Comparison of ENCODE assay signal across 8 cellular contexts in the genomic region with DNA sequence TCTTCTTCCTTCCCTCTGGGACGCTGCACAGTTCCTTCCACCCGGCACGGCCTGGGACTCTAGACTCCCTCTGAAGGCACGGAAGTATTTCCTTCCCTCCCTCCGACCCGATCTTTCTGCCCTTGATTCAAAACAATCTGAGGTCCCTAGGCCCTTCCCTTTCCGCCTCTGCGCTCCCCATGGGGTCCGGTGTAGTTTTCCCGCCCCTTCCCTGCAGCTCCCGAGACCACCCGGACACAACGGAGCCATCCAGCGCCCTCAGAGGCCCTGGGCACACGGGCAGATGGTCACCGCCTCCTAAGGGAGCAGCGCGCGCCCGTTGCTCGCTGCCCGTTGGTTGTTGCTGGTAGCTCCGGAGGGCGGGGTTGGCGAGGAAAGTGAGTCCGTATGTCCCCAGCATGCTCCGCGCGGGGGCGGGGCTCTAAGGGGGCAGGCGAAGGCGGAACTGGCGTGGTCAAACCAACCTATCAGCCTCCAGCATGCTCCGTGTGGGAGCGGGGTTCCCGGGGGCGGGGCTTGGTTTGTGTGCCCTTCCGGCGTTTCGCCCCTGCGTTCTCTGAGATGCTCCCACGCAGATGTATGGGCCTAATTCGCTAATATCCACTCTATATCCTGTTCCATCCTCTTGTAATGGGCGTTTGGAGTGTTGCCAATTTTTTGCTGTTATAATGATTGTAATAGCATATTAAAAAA. TPM values are rescaled to one million over a fixed set of nuclear protein-coding genes. Genes with fewer than 3 reads are reported as not detected.
A peak's percentile ranks its signal among the peaks of the same experiment; 100 is the strongest.
DNase-seq lines count a peak whose midpoint lies in the region; ATAC-seq and TF ChIP-seq lines count a peak whose summit lies in the region.

No MANE protein-coding gene starts in this region.

- peak; percentile 100 for DNase-seq in GM23338 (ENCODE audit: low spot score)
- peak; percentile 96 to 97 for DNase-seq in Kasumi-1 (lab: John Stamatoyannopoulos, UW)
- DNase-seq in RKO (ENCODE audit: low spot score) = peak; percentile 99
- DNase-seq in fibroblast of lung (ENCODE audit: low read depth in 2 of 2) = peak; percentile 98 to 99
- DNase-seq in naive B cell = peak; percentile 99
- peak; percentile 96 to 99 for DNase-seq in stimulated activated effector memory CD8-positive, alpha-beta T cell treated with anti-CD3 and anti-CD28 coated beads, Interleukin-12 subunit alpha, Interleukin-12 subunit beta, amount 100 ng/mL, for 72 hours (ENCODE audit: low spot score in 2 of 2)

- H3K4me1 ChIP-seq in DOHH2 (ENCODE audit: control insufficient read depth, low read length) = peaks cover 46% of the 10 kb centered on the region
- peaks cover 16% of the 10 kb centered on the region for H3K4me1 ChIP-seq in GM23338 (ENCODE audit: insufficient read depth)
- peaks cover 3% of the 10 kb centered on the region for H3K4me1 ChIP-seq in fibroblast of lung (ENCODE audit: control insufficient read depth, extremely low read depth, insufficient read depth, low read length)

- H3K9me2 ChIP-seq in DOHH2 (replicated peaks; ENCODE audit: control insufficient read depth, low read length) = no peaks in the 10 kb centered on the region
- H3K9me2 ChIP-seq in GM23338 (ENCODE audit: insufficient read depth) = peaks cover 4% of the 10 kb centered on the region; the same call in 1 of the 2 replicates

- peaks cover 8% of the 10 kb centered on the region for H3K27me3 Mint-ChIP-seq in GM23338 (ENCODE audit: insufficient read depth, low read depth, poor library complexity)
- no peaks in the 10 kb centered on the region for H3K27me3 Mint-ChIP-seq in activated T-helper 17 cell treated with anti-CD3 and anti-CD28 coated beads, Interleukin-2, amount 50 U/mL, for 72 hours
- H3K27me3 Mint-ChIP-seq in naive B cell = no peaks in the 10 kb centered on the region

- H3K36me3 Mint-ChIP-seq in GM23338 (ENCODE audit: low read depth) (peaks cover 7% of the 10 kb centered on the region; the same call in 2 of the 3 replicates), naive B cell (no peaks in the 10 kb centered on the region)
- no peaks in the 10 kb centered on the region for H3K36me3 Mint-ChIP-seq in activated T-helper 17 cell treated with anti-CD3 and anti-CD28 coated beads, Interleukin-2, amount 50 U/mL, for 72 hours (ENCODE audit: low read depth)
- H3K36me3 Mint-ChIP-seq in stimulated activated effector memory CD8-positive, alpha-beta T cell treated with anti-CD3 and anti-CD28 coated beads, Interleukin-12 subunit alpha, Interleukin-12 subunit beta, amount 100 ng/mL, for 72 hours = no peaks in the 10 kb centered on the region

- ATAC-seq in GM23338 (peak; percentile 98), naive B cell (ENCODE audit: low read depth in 2 of 2) (peak; percentile 99)
- peak; percentile 100 for ATAC-seq in activated T-helper 17 cell treated with anti-CD3 and anti-CD28 coated beads, Interleukin-2, amount 50 U/mL, for 72 hours (replicated peaks)
- ATAC-seq in stimulated activated effector memory CD8-positive, alpha-beta T cell treated with anti-CD3 and anti-CD28 coated beads, Interleukin-12 subunit alpha, Interleukin-12 subunit beta, amount 100 ng/mL, for 72 hours = peak; percentile 99

- H3F3A ChIP-seq in DOHH2 (ENCODE audit: control insufficient read depth, insufficient read depth) = peaks cover 7% of the 10 kb centered on the region
- peaks cover 10% of the 10 kb centered on the region; the same call in 1 of the 2 replicates for H3F3A ChIP-seq in GM23338 (replicated peaks; ENCODE audit: low read depth)

- H3K27ac Mint-ChIP-seq in GM23338 (peak overlapping the region; percentile 95), naive B cell (peak overlapping the region; percentile 94 to 99 (median 97))
- peak overlapping the region; percentile 99 for H3K27ac Mint-ChIP-seq in activated T-helper 17 cell treated with anti-CD3 and anti-CD28 coated beads, Interleukin-2, amount 50 U/mL, for 72 hours
- peak overlapping the region; percentile 97 for H3K27ac Mint-ChIP-seq in stimulated activated effector memory CD8-positive, alpha-beta T cell treated with anti-CD3 and anti-CD28 coated beads, Interleukin-12 subunit alpha, Interleukin-12 subunit beta, amount 100 ng/mL, for 72 hours

- H3K36me3 ChIP-seq in DOHH2 (ENCODE audit: control insufficient read depth, low read length) (no peaks in the 10 kb centered on the region), GM23338 (ENCODE audit: insufficient read depth) (no peaks in the 10 kb centered on the region; the same call in 1 of the 2 replicates), fibroblast of lung (ENCODE audit: control insufficient read depth, insufficient read depth, low read length) (no peaks in the 10 kb centered on the region)

- no peaks in the 10 kb centered on the region for H3K27me3 ChIP-seq in DOHH2 (ENCODE audit: control insufficient read depth, low read length)
- no peaks in the 10 kb centered on the region for H3K27me3 ChIP-seq in GM23338 (ENCODE audit: insufficient read depth)
- H3K27me3 ChIP-seq in fibroblast of lung (ENCODE audit: control insufficient read depth, insufficient read depth, low read length) = no peaks in the 10 kb centered on the region

- peak overlapping the region; percentile 100 for H3K4me2 ChIP-seq in DOHH2 (ENCODE audit: low read length)
- peak overlapping the region; percentile 77 for H3K4me2 ChIP-seq in GM23338
- H3K4me2 ChIP-seq in fibroblast of lung (ENCODE audit: extremely low read depth, insufficient read depth, low read length) = peak overlapping the region; percentile 79

- H3K27ac ChIP-seq in DOHH2 (ENCODE audit: low read depth, low read length) (peak overlapping the region; percentile 81), GM23338 (ENCODE audit: low read depth) (peak overlapping the region; percentile 92), fibroblast of lung (ENCODE audit: insufficient read depth, low read length) (peak overlapping the region; percentile 81)

- peaks cover 18% of the 10 kb centered on the region; the same call in 2 of the 3 replicates for H3K4me1 Mint-ChIP-seq in GM23338
- peaks cover 10% of the 10 kb centered on the region for H3K4me1 Mint-ChIP-seq in activated T-helper 17 cell treated with anti-CD3 and anti-CD28 coated beads, Interleukin-2, amount 50 U/mL, for 72 hours
- peaks cover 24 to 36% (median 33%) of the 10 kb centered on the region in 3 donors for H3K4me1 Mint-ChIP-seq in naive B cell
- peaks cover 12% of the 10 kb centered on the region for H3K4me1 Mint-ChIP-seq in stimulated activated effector memory CD8-positive, alpha-beta T cell treated with anti-CD3 and anti-CD28 coated beads, Interleukin-12 subunit alpha, Interleukin-12 subunit beta, amount 100 ng/mL, for 72 hours

- H3K79me2 ChIP-seq in DOHH2 (ENCODE audit: control insufficient read depth, low read length) (peaks cover 13% of the 10 kb centered on the region), GM23338 (replicated peaks; ENCODE audit: insufficient read depth) (no peaks in the 10 kb centered on the region), fibroblast of lung (ENCODE audit: control insufficient read depth, insufficient read depth, low read length) (no peaks in the 10 kb centered on the region)

- H3K9ac ChIP-seq in fibroblast of lung (ENCODE audit: insufficient read depth, low read length) = peak overlapping the region; percentile 77

- H2AFZ ChIP-seq in GM23338 = 0 out of 2 replicates have a peak overlapping the region, but pooled peaks have one; percentile 7
- peak overlapping the region; percentile 52 for H2AFZ ChIP-seq in fibroblast of lung (ENCODE audit: low read length)

- H3K9me3 Mint-ChIP-seq in GM23338 = peaks cover 23% of the 10 kb centered on the region
- no peaks in the 10 kb centered on the region for H3K9me3 Mint-ChIP-seq in activated T-helper 17 cell treated with anti-CD3 and anti-CD28 coated beads, Interleukin-2, amount 50 U/mL, for 72 hours
- no peaks in the 10 kb centered on the region for H3K9me3 Mint-ChIP-seq in naive B cell
- H3K9me3 Mint-ChIP-seq in stimulated activated effector memory CD8-positive, alpha-beta T cell treated with anti-CD3 and anti-CD28 coated beads, Interleukin-12 subunit alpha, Interleukin-12 subunit beta, amount 100 ng/mL, for 72 hours = no peaks in the 10 kb centered on the region

- H3K4me3 Mint-ChIP-seq in GM23338 (peak overlapping the region; percentile 79), naive B cell (peak overlapping the region; percentile 86 to 100 (median 98))
- peak overlapping the region; percentile 99 for H3K4me3 Mint-ChIP-seq in activated T-helper 17 cell treated with anti-CD3 and anti-CD28 coated beads, Interleukin-2, amount 50 U/mL, for 72 hours
- H3K4me3 Mint-ChIP-seq in stimulated activated effector memory CD8-positive, alpha-beta T cell treated with anti-CD3 and anti-CD28 coated beads, Interleukin-12 subunit alpha, Interleukin-12 subunit beta, amount 100 ng/mL, for 72 hours = peak overlapping the region; percentile 96

- H4K20me1 ChIP-seq in DOHH2 (ENCODE audit: control insufficient read depth, insufficient read depth, low read depth, low read length) (no peaks in the 10 kb centered on the region), GM23338 (replicated peaks; ENCODE audit: insufficient read depth) (no peaks in the 10 kb centered on the region), fibroblast of lung (ENCODE audit: control insufficient read depth, extremely low read depth, insufficient read depth, low read length) (no peaks in the 10 kb centered on the region)

- H3K9me3 ChIP-seq in DOHH2 (ENCODE audit: control insufficient read depth, insufficient read depth, low read length) (no peaks in the 10 kb centered on the region), fibroblast of lung (ENCODE audit: control insufficient read depth, insufficient read depth, low read depth, low read length) (no peaks in the 10 kb centered on the region)

- TF ChIP-seq CTCF in DOHH2 (IDR thresholded peaks at IDR 0.05; ENCODE audit: low read depth, low read length, poor library complexity, severe bottlenecking) (no peak), GM23338 (conservative IDR thresholded peaks at IDR 0.05; ENCODE audit: low read depth in 2 of 2) (no peak), fibroblast of lung (conservative IDR thresholded peaks at IDR 0.05 in 1 of 2, IDR thresholded peaks at IDR 0.05 in 1 of 2; ENCODE audit: low read depth in 1 of 2, low read length in 2 of 2) (no peak)

- H3K4me3 ChIP-seq in DOHH2 (ENCODE audit: low read length) (peak overlapping the region; percentile 92), GM23338 (peak overlapping the region; percentile 53), fibroblast of lung (replicated peaks in 1 of 4; ENCODE audit: control extremely low read depth in 1 of 4, insufficient read depth in 1 of 4, low read depth in 3 of 4, low read length in 4 of 4) (peak overlapping the region; percentile 40 to 83 (median 54))

RNA-seq across cellular contexts. Expression of a gene that starts 19.6 kb away (rescaled TPM):
- 800 and 881 TPM in 2 replicates for total RNA-seq in GM23338 (2014; rRNA removed; shearing (Covaris generic))
- polyA plus RNA-seq in GM23338 (2016; fragmentation: Nextera tagmentation; extraction: Ambion mirVana) (5,205 and 5,707 TPM in 2 replicates), fibroblast of lung (75.0 and 97.3 TPM in 2 replicates), naive B cell (ENCODE audit: low read depth in 6 of 6) (1,000 to 10,000 TPM in 2 of 6 donors, 100 to 1,000 TPM in 4; 853 to 1,113 (median 946) TPM)
- 1,000 to 10,000 TPM; 1,250 to 1,556 TPM for total RNA-seq in activated T-helper 17 cell treated with anti-CD3 and anti-CD28 coated beads, Interleukin-2, amount 50 U/mL, for 72 hours
- 168 and 283 TPM in 2 replicates for total RNA-seq in fibroblast of lung
- polyA plus RNA-seq in fibroblast of lung (2012) = 687 and 812 TPM in 2 replicates
- polyA minus RNA-seq in fibroblast of lung (ENCODE audit: low replicate concordance) = 24.5 and 46.1 TPM in 2 replicates

RNA-seq across cellular contexts. Expression of a gene that starts 47.2 kb away (rescaled TPM):
- total RNA-seq in GM23338 (2014; rRNA removed; shearing (Covaris generic)) = 5.7 TPM in 2 replicates
- polyA plus RNA-seq in GM23338 (2016; fragmentation: Nextera tagmentation; extraction: Ambion mirVana) = 16.4 and 17.2 TPM in 2 replicates
- under 1 TPM; 0.37 to 0.41 TPM for total RNA-seq in activated T-helper 17 cell treated with anti-CD3 and anti-CD28 coated beads, Interleukin-2, amount 50 U/mL, for 72 hours
- total RNA-seq in fibroblast of lung = 0.26 and 9.9 TPM in 2 replicates
- polyA plus RNA-seq in fibroblast of lung = 21.0 and 38.1 TPM in 2 replicates
- 24.3 and 46.0 TPM in 2 replicates for polyA plus RNA-seq in fibroblast of lung (2012)
- polyA minus RNA-seq in fibroblast of lung (ENCODE audit: low replicate concordance) = 13.6 and 63.9 TPM in 2 replicates
- polyA plus RNA-seq in naive B cell (ENCODE audit: low read depth in 6 of 6) = not detected

RNA-seq across cellular contexts. Expression of a gene that starts 52.9 kb away (rescaled TPM):
- total RNA-seq in GM23338 (2014; rRNA removed; shearing (Covaris generic)) = 1.5 and 2.1 TPM in 2 replicates
- polyA plus RNA-seq in GM23338 (2016; fragmentation: Nextera tagmentation; extraction: Ambion mirVana) = 3.3 and 3.7 TPM in 2 replicates
- 1 to 10 TPM; 2.8 to 4.9 TPM for total RNA-seq in activated T-helper 17 cell treated with anti-CD3 and anti-CD28 coated beads, Interleukin-2, amount 50 U/mL, for 72 hours
- 2.1 and 4.1 TPM in 2 replicates for total RNA-seq in fibroblast of lung
- polyA plus RNA-seq in fibroblast of lung = 0.36 and 0.51 TPM in 2 replicates
- polyA plus RNA-seq in fibroblast of lung (2012) = 1.4 and 1.6 TPM in 2 replicates
- 2.4 TPM in 1 of 2 replicates, not detected in the other for polyA minus RNA-seq in fibroblast of lung (ENCODE audit: low replicate concordance)
- polyA plus RNA-seq in naive B cell (ENCODE audit: low read depth in 6 of 6) = 1 to 10 TPM in 5 of 6 donors, under 1 TPM in 1; 0.89 to 5.3 (median 1.3) TPM

RNA-seq across cellular contexts. Expression of a gene that starts 56.1 kb away (rescaled TPM):
- 15.1 and 21.8 TPM in 2 replicates for total RNA-seq in GM23338 (2014; rRNA removed; shearing (Covaris generic))
- polyA plus RNA-seq in GM23338 (2016; fragmentation: Nextera tagmentation; extraction: Ambion mirVana) (7.1 and 7.4 TPM in 2 replicates), fibroblast of lung (3.9 and 5.8 TPM in 2 replicates), naive B cell (ENCODE audit: low read depth in 6 of 6) (10 to 100 TPM in 4 of 6 donors, 1 to 10 TPM in 2; 7.0 to 15.9 (median 10.9) TPM)
- 1 to 10 TPM; 3.8 to 5.9 TPM for total RNA-seq in activated T-helper 17 cell treated with anti-CD3 and anti-CD28 coated beads, Interleukin-2, amount 50 U/mL, for 72 hours
- 8.7 and 14.9 TPM in 2 replicates for total RNA-seq in fibroblast of lung
- 6.0 and 7.9 TPM in 2 replicates for polyA plus RNA-seq in fibroblast of lung (2012)
- polyA minus RNA-seq in fibroblast of lung (ENCODE audit: low replicate concordance) = 10.3 and 15.9 TPM in 2 replicates

Comparison
In these comparisons a context has a peak if more than half of its experiments do, and no peak if none do; other contexts are left out.
1. Peak in every context shown above with its lines: DNase-seq, ATAC-seq, H3K4me3 ChIP-seq and H3K27ac ChIP-seq.